30 cellular contexts compared by ENCODE assay signal in genomic region chr12:74963867-74964331, GRCh38.
DNase-seq lines count a peak whose midpoint lies in the region; ATAC-seq, FAIRE-seq and TF ChIP-seq lines count a peak whose summit lies in the region.
"Had no signal": no experiment of that assay in that cellular context is flagged by ENCODE, and none has a peak within 500 bp of the region (broad histone marks: within the 10 kb centered on the region; RNA-seq: fewer than 3 reads in every experiment).

No MANE protein-coding gene starts in this region.

- no TSS peak for BruUV-seq in HepG2 (replicated peaks; lab: Mats Ljungman, UMichigan)

- H3F3A ChIP-seq in smooth muscle cell (ENCODE audit: low read depth): no peaks in the 10 kb centered on the region

- no peak for TF ChIP-seq POLR2A in HepG2 (IDR thresholded peaks at IDR 0.05; ENCODE audit: insufficient read depth in 1 of 2, low read depth in 2 of 2, low read length in 2 of 2)

- no peak for FAIRE-seq in HepG2 (lab: Jason Lieb, UNC)

- H3K36me3 ChIP-seq in HepG2 (replicated peaks in 1 of 2; ENCODE audit: control insufficient read depth in 1 of 2, insufficient read depth in 2 of 2, low read length in 2 of 2): no peaks in the 10 kb centered on the region
- no peaks in the 10 kb centered on the region for H3K36me3 ChIP-seq in smooth muscle cell (ENCODE audit: low read depth)
- H3K36me3 ChIP-seq: suprapubic skin had no signal

- H3K27me3 ChIP-seq in HepG2 (ENCODE audit: control insufficient read depth in 1 of 2, insufficient read depth in 2 of 2, low read length in 2 of 2) (no peaks in the 10 kb centered on the region), smooth muscle cell (ENCODE audit: low read depth) (no peaks in the 10 kb centered on the region)
- H3K27me3 ChIP-seq: suprapubic skin had no signal

- POLR2A ChIA-PET in HepG2 (lab: Yijun Ruan, JAX): no interaction called here

- no peak overlapping the region for H2AFZ ChIP-seq in HepG2 (ENCODE audit: low read length)
- H2AFZ ChIP-seq in smooth muscle cell (ENCODE audit: low read depth): no peak overlapping the region

- CTCF ChIA-PET in HepG2 (lab: Yijun Ruan, JAX; ENCODE audit: low intra/inter-chr PET ratio, low total read pairs): no interaction called here

- WGBS in HepG2 (ENCODE audit: low lambda C conversion rate): 4% methylated on average over 5 of the region's 5 CpGs
- 77% methylated on average over 5 of the region's 5 CpGs for WGBS in smooth muscle cell (ENCODE audit: low lambda C conversion rate)

- TF ChIP-seq EP300 in HepG2 (IDR thresholded peaks at IDR 0.05; ENCODE audit: low read depth in 2 of 2, low read length in 2 of 2): peak in 1 of 2 experiments; percentile 22; a peak in 1 of 4 replicates
- no peak for TF ChIP-seq EP300 in HepG2 (CRISPR knock-in tag; IDR thresholded peaks at IDR 0.05; ENCODE audit: borderline replicate concordance)

- TF ChIP-seq CTCF in epithelial cell of proximal tubule (conservative IDR thresholded peaks at IDR 0.05; ENCODE audit: low read depth, low read length) (no peak), HepG2 (CRISPR knock-in tag; IDR thresholded peaks at IDR 0.05) (no peak), smooth muscle cell (IDR thresholded peaks at IDR 0.05; ENCODE audit: borderline replicate concordance, insufficient read depth, poor library complexity, severe bottlenecking) (no peak)

- H3K9ac ChIP-seq in HepG2 (ENCODE audit: insufficient read depth, low read depth, low read length) (no peak overlapping the region), smooth muscle cell (ENCODE audit: low read depth) (no peak overlapping the region)
- H3K9ac ChIP-seq: KMS-11 had no signal

- H4K20me1 ChIP-seq in HepG2 (ENCODE audit: insufficient read depth, low read length): no peaks in the 10 kb centered on the region
- H4K20me1 ChIP-seq in smooth muscle cell (ENCODE audit: low read depth): no peaks in the 10 kb centered on the region

- no peaks in the 10 kb centered on the region for H3K9me3 ChIP-seq in HepG2 (ENCODE audit: low read length)
- no peaks in the 10 kb centered on the region for H3K9me3 ChIP-seq in smooth muscle cell (replicated peaks; ENCODE audit: low read depth)
- H3K9me3 ChIP-seq: suprapubic skin had no signal

- DNase-seq in epithelial cell of proximal tubule (ENCODE audit: low read depth): peak; percentile 93
- peak; percentile 38 for DNase-seq in HepG2 (ENCODE audit: low spot score)
- DNase-seq in smooth muscle cell (lab: John Stamatoyannopoulos, UW; ENCODE audit: unreplicated experiment): no peak
- DNase-seq in SKM-1 treated with dmso at 0.1 percent for 144 hours (lab: John Stamatoyannopoulos, UW; ENCODE audit: unreplicated experiment): no peak
- DNase-seq in dermis blood vessel endothelial cell: no peak
- no peak for DNase-seq in NCI-H526 (lab: John Stamatoyannopoulos, UW)
- DNase-seq: activated CD4-positive, alpha-beta T cell treated with anti-CD3 and anti-CD28 coated beads, Interleukin-2, amount 10 ng/mL, durations not matched to agents 7 days and 5 days; activated naive CD4-positive, alpha-beta T cell; activated naive CD8-positive, alpha-beta T cell treated with anti-CD3 and anti-CD28 coated beads, Interleukin-2, amount 50 U/mL, for 24 hours; activated T-cell treated with anti-CD3 and anti-CD28 coated beads, Interleukin-2, amount 50 U/mL, for 24 hours; CD8-positive, alpha-beta T cell; central memory CD4-positive, alpha-beta T cell; cortex of kidney; DMS 273 treated with DMSO at 0.1 percent for 48 hours; glutamatergic neuron; mammary epithelial cell; MM.1S; NCI-H1436; NCI-H2081 treated with DMSO at 0.1 percent for 48 hours; NCI-H2227 treated with DMSO at 0.1 percent for 48 hours; NCI-H526 treated with DMSO at 0.1 percent for 48 hours; nephron progenitor cell; retina; stimulated activated naive CD4-positive, alpha-beta T cell; T-helper 9 cell had no signal

- H3K27ac ChIP-seq in HepG2 (ENCODE audit: extremely low read length, insufficient read depth, low read length): no peak overlapping the region
- no peak overlapping the region for H3K27ac ChIP-seq in smooth muscle cell (ENCODE audit: low read depth)
- H3K27ac ChIP-seq: KMS-11, skin epidermis, suprapubic skin had no signal

- in situ Hi-C loops in HepG2 (cut with HindIII; ENCODE audit: extremely low pct_ligation_motif_present, low pct_unique_long_range_greater_than_20kb): no loop called here

- TF ChIP-seq RAD21 in HepG2 (CRISPR knock-in tag; IDR thresholded peaks at IDR 0.05): no peak

- H3K4me3 ChIP-seq in epithelial cell of proximal tubule (ENCODE audit: low read depth, low read length) (no peak overlapping the region), HepG2 (replicated peaks in 1 of 3; ENCODE audit: insufficient read depth in 1 of 3, low read depth in 2 of 3, low read length in 3 of 3) (no peak overlapping the region; a peak in 1 of 6 replicates), smooth muscle cell (peak overlapping the region; percentile 15)
- H3K4me3 ChIP-seq: skin epidermis, suprapubic skin had no signal

- ATAC-seq in GM18870 (IDR thresholded peaks at IDR 0.05; ENCODE audit: unreplicated experiment) (peak; percentile 46), HepG2 (peak; percentile 57)
- ATAC-seq: activated naive CD8-positive, alpha-beta T cell treated with anti-CD3 and anti-CD28 coated beads, Interleukin-2, amount 50 U/mL, for 24 hours; CD8-positive, alpha-beta T cell; Panc1 had no signal

- no peaks in the 10 kb centered on the region for H3K79me2 ChIP-seq in HepG2 (ENCODE audit: insufficient read depth, low read length)
- no peaks in the 10 kb centered on the region for H3K79me2 ChIP-seq in smooth muscle cell (ENCODE audit: low read depth)

- intact Hi-C loops in HepG2 (cut with micrococcal nuclease; ENCODE audit: unreplicated experiment): no loop called here

- 0 out of 2 replicates have a peak, but pooled peaks cover 7% of the 10 kb centered on the region for H3K4me1 ChIP-seq in HepG2 (ENCODE audit: insufficient read depth, low read length)
- H3K4me1 ChIP-seq in smooth muscle cell (ENCODE audit: low read depth): no peaks in the 10 kb centered on the region
- H3K4me1 ChIP-seq: suprapubic skin had no signal

- H3K4me2 ChIP-seq in HepG2 (ENCODE audit: low read depth, low read length) (peak overlapping the region; percentile 20), smooth muscle cell (no peak overlapping the region)
- H3K4me2 ChIP-seq: KMS-11 had no signal

TF ChIP-seq in HepG2, 621 proteins besides CTCF, POLR2A, EP300 and RAD21 (continues in another document):
- TF ChIP-seq, protein P1, sequence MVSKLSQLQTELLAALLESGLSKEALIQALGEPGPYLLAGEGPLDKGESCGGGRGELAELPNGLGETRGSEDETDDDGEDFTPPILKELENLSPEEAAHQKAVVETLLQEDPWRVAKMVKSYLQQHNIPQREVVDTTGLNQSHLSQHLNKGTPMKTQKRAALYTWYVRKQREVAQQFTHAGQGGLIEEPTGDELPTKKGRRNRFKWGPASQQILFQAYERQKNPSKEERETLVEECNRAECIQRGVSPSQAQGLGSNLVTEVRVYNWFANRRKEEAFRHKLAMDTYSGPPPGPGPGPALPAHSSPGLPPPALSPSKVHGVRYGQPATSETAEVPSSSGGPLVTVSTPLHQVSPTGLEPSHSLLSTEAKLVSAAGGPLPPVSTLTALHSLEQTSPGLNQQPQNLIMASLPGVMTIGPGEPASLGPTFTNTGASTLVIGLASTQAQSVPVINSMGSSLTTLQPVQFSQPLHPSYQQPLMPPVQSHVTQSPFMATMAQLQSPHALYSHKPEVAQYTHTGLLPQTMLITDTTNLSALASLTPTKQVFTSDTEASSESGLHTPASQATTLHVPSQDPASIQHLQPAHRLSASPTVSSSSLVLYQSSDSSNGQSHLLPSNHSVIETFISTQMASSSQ (IDR thresholded peaks at IDR 0.05; ENCODE audit: low read depth): peak; percentile 64
- TF ChIP-seq, protein P1 (CRISPR knock-in tag; IDR thresholded peaks at IDR 0.05; ENCODE audit: borderline replicate concordance): peak; percentile 71; the same call in 1 of the 2 replicates
- TF ChIP-seq ISL2 (CRISPR knock-in tag; IDR thresholded peaks at IDR 0.05): no peak
- no peak for TF ChIP-seq KLF9 (CRISPR knock-in tag; IDR thresholded peaks at IDR 0.05; ENCODE audit: low read depth)
- no peak for TF ChIP-seq GABPA (IDR thresholded peaks at IDR 0.05; ENCODE audit: low read depth, low read length)
- TF ChIP-seq GABPA (CRISPR knock-in tag; IDR thresholded peaks at IDR 0.05; ENCODE audit: low read depth): 0 out of 2 replicates have a peak, but pooled peaks have one; percentile 27
- TF ChIP-seq FOXC1 (CRISPR knock-in tag; IDR thresholded peaks at IDR 0.05; ENCODE audit: borderline replicate concordance): no peak
- no peak for TF ChIP-seq ZNF891 (CRISPR knock-in tag; IDR thresholded peaks at IDR 0.05)
- no peak for TF ChIP-seq E2F2 (CRISPR knock-in tag; IDR thresholded peaks at IDR 0.05; ENCODE audit: borderline replicate concordance)
- TF ChIP-seq ZNF557 (CRISPR knock-in tag; IDR thresholded peaks at IDR 0.05): no peak
- peak; percentile 33; the same call in 1 of the 2 replicates for TF ChIP-seq GATAD2A (CRISPR knock-in tag; IDR thresholded peaks at IDR 0.05)
- TF ChIP-seq FOXM1 (CRISPR knock-in tag; IDR thresholded peaks at IDR 0.05): no peak
- TF ChIP-seq ATF1 (CRISPR knock-in tag; IDR thresholded peaks at IDR 0.05): peak; percentile 44; the same call in 1 of the 2 replicates
- no peak for TF ChIP-seq REXO4 (CRISPR knock-in tag; IDR thresholded peaks at IDR 0.05; ENCODE audit: borderline replicate concordance)

Comparison
In these comparisons a context has a peak if more than half of its experiments do, and no peak if none do; other contexts are left out.
1. DNase-seq: peak in epithelial cell of proximal tubule (single experiment) and HepG2 (single experiment); none in smooth muscle cell (single experiment), SKM-1 treated with dmso at 0.1 percent for 144 hours (single experiment), dermis blood vessel endothelial cell (single experiment) and NCI-H526 (0 of 2).